Comparison of ENCODE assay signal across 16 cellular contexts in genomic region chr3:127846576-127846975, GRCh38. TPM values are rescaled to one million over a fixed set of nuclear protein-coding genes. Genes with fewer than 3 reads are reported as not detected.
A peak's percentile ranks its signal among the peaks of the same experiment; 100 is the strongest.
DNase-seq lines count a peak whose midpoint lies in the region; ATAC-seq and TF ChIP-seq lines count a peak whose summit lies in the region.
"Had no signal": no experiment of that assay in that cellular context is flagged by ENCODE, and none has a peak within 500 bp of the region (broad histone marks: within the 10 kb centered on the region; RNA-seq: fewer than 3 reads in every experiment).

No MANE protein-coding gene starts in this region.

- no peaks in the 10 kb centered on the region for H3K4me1 Mint-ChIP-seq in activated CD4-positive, alpha-beta T cell treated with anti-CD3 and anti-CD28 coated beads for 36 hours

- H3K79me2 ChIP-seq in PC-3 (ENCODE audit: low read length) = no peaks in the 10 kb centered on the region

- 71% methylated on average over 1 of the region's 1 CpG for WGBS in esophagus muscularis mucosa

- TF ChIP-seq EP300 in esophagus muscularis mucosa (IDR thresholded peaks at IDR 0.05) = no peak

- H3K9me3 Mint-ChIP-seq in activated CD4-positive, alpha-beta T cell treated with anti-CD3 and anti-CD28 coated beads for 36 hours (ENCODE audit: low read depth) = no peaks in the 10 kb centered on the region
- H3K9me3 Mint-ChIP-seq: CD4-positive, alpha-beta T cell; H9; IgD-negative memory B cell had no signal

- H3K9ac ChIP-seq in PC-3 (ENCODE audit: low read length) = no peak overlapping the region

- no peak overlapping the region for H3K4me3 Mint-ChIP-seq in activated CD4-positive, alpha-beta T cell treated with anti-CD3 and anti-CD28 coated beads for 36 hours
- H3K4me3 Mint-ChIP-seq: B cell; CD4-positive, alpha-beta T cell; H9; IgD-negative memory B cell had no signal

- no peaks in the 10 kb centered on the region for H3K9me3 ChIP-seq in esophagus muscularis mucosa
- H3K9me3 ChIP-seq in PC-3 (ENCODE audit: low read length) = no peaks in the 10 kb centered on the region

- intact Hi-C loops in esophagus muscularis mucosa (cut with DNase I) = no loop called here
- intact Hi-C loops in activated CD4-positive, alpha-beta T cell treated with anti-CD3 and anti-CD28 coated beads for 36 hours (cut with DNase I, micrococcal nuclease) = no loop called here
- intact Hi-C loops in PC-3 (cut with micrococcal nuclease) = no loop called here

- ATAC-seq in activated CD4-positive, alpha-beta T cell treated with anti-CD3 and anti-CD28 coated beads for 36 hours = no peak
- ATAC-seq in GM19023 (IDR thresholded peaks at IDR 0.05; ENCODE audit: unreplicated experiment) (no peak), PC-3 (no peak)
- ATAC-seq: GM12878 had no signal

- no peaks in the 10 kb centered on the region for H3K9me2 ChIP-seq in PC-3 (replicated peaks; ENCODE audit: low read length)

- H3K36me3 ChIP-seq in esophagus muscularis mucosa = no peaks in the 10 kb centered on the region
- H3K36me3 ChIP-seq in PC-3 (ENCODE audit: low read depth, low read length) = no peaks in the 10 kb centered on the region

- H3K4me3 ChIP-seq in esophagus muscularis mucosa (no peak overlapping the region), PC-3 (ENCODE audit: low read length) (no peak overlapping the region)
- H3K4me3 ChIP-seq: GM12878 had no signal

- H3K27ac ChIP-seq in esophagus muscularis mucosa (replicated peaks in 1 of 4) = no peak overlapping the region
- H3K27ac ChIP-seq in PC-3 (ENCODE audit: low read length) = no peak overlapping the region

- H3K36me3 Mint-ChIP-seq in activated CD4-positive, alpha-beta T cell treated with anti-CD3 and anti-CD28 coated beads for 36 hours (ENCODE audit: low read depth) = no peaks in the 10 kb centered on the region

- DNase-seq in COLO829 (ENCODE audit: low spot score) (peak; percentile 85), esophagus muscularis mucosa (ENCODE audit: extremely low spot score) (peak; percentile 17), medulla oblongata (ENCODE audit: extremely low spot score) (peak; percentile 65), superior temporal gyrus (ENCODE audit: extremely low spot score) (peak; percentile 61), PC-3 (no peak)
- DNase-seq in activated CD4-positive, alpha-beta T cell treated with anti-CD3 and anti-CD28 coated beads for 36 hours = no peak
- DNase-seq: ACHN; CD4-positive, alpha-beta T cell; DMS79; GOT3; H9 had no signal

- peaks cover 0 to 9% (median 0%) of the 10 kb centered on the region in 4 donors for H3K4me1 ChIP-seq in esophagus muscularis mucosa
- no peaks in the 10 kb centered on the region for H3K4me1 ChIP-seq in PC-3 (ENCODE audit: insufficient read depth, low read length)

- POLR2A ChIA-PET in activated CD4-positive, alpha-beta T cell treated with anti-CD3 and anti-CD28 coated beads for 36 hours (lab: Charles Lee) = no interaction called here
- POLR2A ChIA-PET in PC-3 (lab: Charles Lee; ENCODE audit: unreplicated experiment) = no interaction called here

- no peaks in the 10 kb centered on the region for H4K20me1 ChIP-seq in PC-3 (ENCODE audit: low read length)

- CTCF ChIA-PET in activated CD4-positive, alpha-beta T cell treated with anti-CD3 and anti-CD28 coated beads for 36 hours (lab: Charles Lee) = no interaction called here
- CTCF ChIA-PET in PC-3 (lab: Charles Lee) = no interaction called here

- TF ChIP-seq CTCF in esophagus muscularis mucosa (IDR thresholded peaks at IDR 0.05) (no peak), PC-3 (conservative IDR thresholded peaks at IDR 0.05; ENCODE audit: low read depth, low read length) (no peak)

- no peak overlapping the region for H3K4me2 ChIP-seq in PC-3 (ENCODE audit: low read length)

- TF ChIP-seq POLR2A in esophagus muscularis mucosa (IDR thresholded peaks at IDR 0.05; ENCODE audit: low read depth) = no peak

- no peak overlapping the region for H2AFZ ChIP-seq in PC-3 (ENCODE audit: low read length)

- H3K27me3 Mint-ChIP-seq in activated CD4-positive, alpha-beta T cell treated with anti-CD3 and anti-CD28 coated beads for 36 hours = peaks cover 2% of the 10 kb centered on the region
- H3K27me3 Mint-ChIP-seq: B cell had no signal

- no peaks in the 10 kb centered on the region for H3K27me3 ChIP-seq in esophagus muscularis mucosa
- no peaks in the 10 kb centered on the region for H3K27me3 ChIP-seq in PC-3 (ENCODE audit: low read length)

- no peak overlapping the region for H3K27ac Mint-ChIP-seq in activated CD4-positive, alpha-beta T cell treated with anti-CD3 and anti-CD28 coated beads for 36 hours
- H3K27ac Mint-ChIP-seq: B cell; CD4-positive, alpha-beta T cell; H9; IgD-negative memory B cell had no signal

- no TSS peak for BruUV-seq in PC-3 (replicated peaks; lab: Mats Ljungman, UMichigan)

- no peaks in the 10 kb centered on the region for H3F3A ChIP-seq in PC-3 (ENCODE audit: low read length, unreplicated experiment)

RNA-seq across cellular contexts. Expression of gene MGLL, which starts 24.3 kb away (rescaled TPM):
- total RNA-seq in esophagus muscularis mucosa (100 to 1,000 TPM in 1 of 4 donors, 10 to 100 TPM in 3; 56.5 to 155 (median 80.7) TPM), PC-3 (2014; rRNA removed) (38.7 and 40.1 TPM in 2 replicates)
- under 1 TPM; 0.49 to 0.50 TPM for total RNA-seq in activated CD4-positive, alpha-beta T cell treated with anti-CD3 and anti-CD28 coated beads for 36 hours
- total RNA-seq: G401 had no signal

Comparison
In these comparisons a context has a peak if more than half of its experiments do, and no peak if none do; other contexts are left out.
1. DNase-seq: peak in COLO829 (single experiment), esophagus muscularis mucosa (single experiment), medulla oblongata (single experiment) and superior temporal gyrus (single experiment); none in activated CD4-positive, alpha-beta T cell treated with anti-CD3 and anti-CD28 coated beads for 36 hours (single experiment) and PC-3 (single experiment).
2. RNA of gene MGLL, which starts 24.3 kb away (total RNA-seq): 56.5 to 155 TPM in esophagus muscularis mucosa and 38.7 to 40.1 TPM in PC-3; 0.49 to 0.50 TPM in activated CD4-positive, alpha-beta T cell treated with anti-CD3 and anti-CD28 coated beads for 36 hours; every median in the first group is over 10 times any median in the second.